ENCODE assay signal across 1 cellular context in the genomic region with DNA sequence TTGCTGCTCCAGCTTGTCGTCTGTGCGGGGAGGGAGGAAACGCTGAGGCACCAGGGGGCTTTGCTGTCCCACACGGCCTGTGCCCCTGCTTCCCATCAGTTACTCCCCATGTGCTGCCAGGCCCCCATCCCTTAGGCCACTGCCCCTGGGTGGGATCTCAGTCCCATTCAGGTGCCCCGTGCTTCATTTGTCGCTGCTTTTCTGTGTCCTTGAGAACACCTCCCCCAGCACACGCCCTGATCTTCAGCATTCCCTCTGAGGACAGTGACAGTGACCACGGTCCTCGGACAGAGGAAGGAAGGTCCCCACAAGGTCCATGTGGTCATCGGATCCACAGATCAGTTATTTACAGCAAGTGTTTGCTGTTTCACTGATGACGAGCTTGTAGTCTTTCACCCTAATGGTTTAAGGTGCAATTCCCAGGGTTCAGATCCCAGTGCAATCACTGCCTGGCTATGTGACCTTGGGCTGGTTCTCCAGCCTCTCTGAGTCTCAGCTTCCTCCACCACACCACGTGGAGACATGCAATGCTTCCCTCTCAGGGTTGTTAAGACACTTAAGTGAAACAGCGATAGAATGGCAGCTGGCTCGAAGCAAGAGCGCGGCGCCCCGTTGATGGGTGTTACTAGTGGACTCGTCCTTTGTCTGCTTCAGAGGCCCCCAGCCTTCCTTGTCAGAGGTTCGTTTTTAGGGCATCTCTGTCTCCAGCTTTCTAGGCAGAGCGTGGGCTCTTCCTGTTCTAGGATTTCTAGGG.
A peak's percentile ranks its signal among the peaks of the same experiment; 100 is the strongest.
TF ChIP-seq lines count a peak whose summit lies in the region.

No MANE protein-coding gene starts in this region.

TF ChIP-seq in HepG2, 621 proteins besides CTCF, POLR2A, EP300 and RAD21 (continued from another document and continues in another):
- TF ChIP-seq, protein P1, sequence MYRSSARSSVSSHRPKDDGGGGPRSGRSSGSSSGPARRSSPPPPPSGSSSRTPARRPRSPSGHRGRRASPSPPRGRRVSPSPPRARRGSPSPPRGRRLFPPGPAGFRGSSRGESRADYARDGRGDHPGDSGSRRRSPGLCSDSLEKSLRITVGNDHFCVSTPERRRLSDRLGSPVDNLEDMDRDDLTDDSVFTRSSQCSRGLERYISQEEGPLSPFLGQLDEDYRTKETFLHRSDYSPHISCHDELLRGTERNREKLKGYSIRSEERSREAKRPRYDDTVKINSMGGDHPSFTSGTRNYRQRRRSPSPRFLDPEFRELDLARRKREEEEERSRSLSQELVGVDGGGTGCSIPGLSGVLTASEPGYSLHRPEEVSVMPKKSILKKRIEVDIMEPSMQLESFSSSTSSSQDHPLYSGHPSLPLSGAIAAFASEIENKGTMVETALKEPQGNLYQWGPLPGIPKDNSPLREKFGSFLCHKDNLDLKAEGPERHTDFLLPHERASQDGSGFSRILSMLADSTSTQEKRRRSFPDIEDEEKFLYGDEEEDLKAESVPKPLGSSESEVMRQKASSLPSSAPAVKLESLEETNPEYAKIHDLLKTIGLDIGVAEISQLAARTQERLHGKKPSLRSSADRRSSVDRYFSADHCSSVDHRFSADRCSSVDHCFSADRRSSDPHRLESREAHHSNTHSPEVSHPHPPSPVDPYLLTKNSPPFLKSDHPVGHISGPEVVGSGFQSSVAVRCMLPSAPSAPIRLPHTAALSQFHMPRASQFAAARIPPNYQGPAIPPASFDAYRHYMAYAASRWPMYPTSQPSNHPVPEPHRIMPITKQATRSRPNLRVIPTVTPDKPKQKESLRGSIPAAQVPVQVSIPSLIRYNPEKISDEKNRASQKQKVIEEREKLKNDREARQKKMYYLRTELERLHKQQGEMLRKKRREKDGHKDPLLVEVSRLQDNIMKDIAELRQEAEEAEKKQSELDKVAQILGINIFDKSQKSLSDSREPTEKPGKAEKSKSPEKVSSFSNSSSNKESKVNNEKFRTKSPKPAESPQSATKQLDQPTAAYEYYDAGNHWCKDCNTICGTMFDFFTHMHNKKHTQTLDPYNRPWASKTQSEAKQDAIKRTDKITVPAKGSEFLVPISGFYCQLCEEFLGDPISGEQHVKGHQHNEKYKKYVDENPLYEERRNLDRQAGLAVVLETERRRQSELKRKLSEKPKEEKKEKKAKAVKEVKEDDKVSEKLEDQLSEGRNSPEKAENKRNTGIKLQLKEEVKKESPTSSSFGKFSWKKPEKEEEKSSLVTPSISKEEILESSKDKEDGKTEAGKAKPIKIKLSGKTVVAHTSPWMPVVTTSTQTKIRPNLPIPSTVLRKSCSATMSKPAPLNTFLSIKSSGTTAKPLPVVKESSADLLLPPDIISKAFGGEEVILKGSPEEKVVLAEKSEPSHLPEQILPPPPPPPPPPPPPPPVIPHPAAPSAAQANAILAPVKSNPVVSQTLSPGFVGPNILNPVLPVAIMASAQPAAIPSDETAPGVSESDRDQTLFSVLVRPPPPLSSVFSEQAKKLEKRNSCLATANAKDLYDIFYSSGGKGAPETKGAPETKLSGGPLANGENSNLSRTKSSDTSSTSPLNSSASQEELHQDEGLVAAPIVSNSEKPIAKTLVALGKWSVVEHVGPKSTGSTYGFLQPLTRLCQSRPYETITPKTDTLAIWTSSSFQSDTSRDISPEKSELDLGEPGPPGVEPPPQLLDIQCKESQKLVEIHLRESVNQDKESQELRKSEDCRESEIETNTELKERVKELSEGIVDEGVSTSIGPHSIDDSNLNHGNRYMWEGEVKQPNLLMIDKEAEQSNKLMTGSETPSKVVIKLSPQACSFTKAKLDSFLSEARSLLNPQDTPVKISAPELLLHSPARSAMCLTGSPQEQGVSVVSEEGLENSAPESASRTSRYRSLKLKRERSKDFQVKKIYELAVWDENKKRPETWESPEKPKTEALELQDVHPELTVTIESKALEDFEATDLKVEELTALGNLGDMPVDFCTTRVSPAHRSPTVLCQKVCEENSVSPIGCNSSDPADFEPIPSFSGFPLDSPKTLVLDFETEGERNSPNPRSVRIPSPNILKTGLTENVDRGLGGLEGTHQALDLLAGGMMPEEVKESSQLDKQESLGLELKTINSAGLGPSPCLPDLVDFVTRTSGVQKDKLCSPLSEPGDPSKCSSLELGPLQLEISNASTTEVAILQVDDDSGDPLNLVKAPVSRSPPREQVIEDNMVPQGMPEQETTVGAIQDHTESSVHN (CRISPR knock-in tag; IDR thresholded peaks at IDR 0.05): no peak
- TF ChIP-seq ZNF337 (CRISPR knock-in tag; IDR thresholded peaks at IDR 0.05; ENCODE audit: borderline replicate concordance, low read depth): no peak
- TF ChIP-seq CBFB (CRISPR knock-in tag; IDR thresholded peaks at IDR 0.05): no peak
- no peak for TF ChIP-seq CBX2 (IDR thresholded peaks at IDR 0.05; ENCODE audit: low read depth, low read length)
- TF ChIP-seq CBX2 (CRISPR knock-in tag; IDR thresholded peaks at IDR 0.05; ENCODE audit: low read depth): no peak
- no peak for TF ChIP-seq ZNF549 (CRISPR knock-in tag; IDR thresholded peaks at IDR 0.05)
- no peak for TF ChIP-seq NR2C2 (CRISPR knock-in tag; IDR thresholded peaks at IDR 0.05; ENCODE audit: borderline replicate concordance)
- no peak for TF ChIP-seq ZBTB1 (CRISPR knock-in tag; IDR thresholded peaks at IDR 0.05; ENCODE audit: borderline replicate concordance)
- TF ChIP-seq ZKSCAN8 (CRISPR knock-in tag; IDR thresholded peaks at IDR 0.05; ENCODE audit: borderline replicate concordance): no peak
- no peak for TF ChIP-seq RFX1 (IDR thresholded peaks at IDR 0.05)
- no peak for TF ChIP-seq ZNF460 (CRISPR knock-in tag; IDR thresholded peaks at IDR 0.05; ENCODE audit: borderline replicate concordance)
- TF ChIP-seq ZSCAN31 (CRISPR knock-in tag; IDR thresholded peaks at IDR 0.05; ENCODE audit: low read depth): no peak
- no peak for TF ChIP-seq SAFB2 (CRISPR knock-in tag; IDR thresholded peaks at IDR 0.05; ENCODE audit: borderline replicate concordance, low read depth)
- no peak for TF ChIP-seq SMAD1 (CRISPR knock-in tag; IDR thresholded peaks at IDR 0.05; ENCODE audit: borderline replicate concordance, low read depth)
- TF ChIP-seq, protein P2, sequence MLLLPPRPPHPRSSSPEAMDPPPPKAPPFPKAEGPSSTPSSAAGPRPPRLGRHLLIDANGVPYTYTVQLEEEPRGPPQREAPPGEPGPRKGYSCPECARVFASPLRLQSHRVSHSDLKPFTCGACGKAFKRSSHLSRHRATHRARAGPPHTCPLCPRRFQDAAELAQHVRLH (CRISPR knock-in tag; IDR thresholded peaks at IDR 0.05; ENCODE audit: borderline replicate concordance, low read depth): no peak
- TF ChIP-seq PHF20 (CRISPR knock-in tag; IDR thresholded peaks at IDR 0.05): no peak
- no peak for TF ChIP-seq MZF1 (CRISPR knock-in tag; IDR thresholded peaks at IDR 0.05; ENCODE audit: borderline replicate concordance)
- TF ChIP-seq ZNF501 (CRISPR knock-in tag; IDR thresholded peaks at IDR 0.05): 0 out of 2 replicates have a peak, but pooled peaks have one; percentile 30
- TF ChIP-seq ZNF530 (CRISPR knock-in tag; IDR thresholded peaks at IDR 0.05; ENCODE audit: low read depth): no peak
- no peak for TF ChIP-seq ZNF761 (CRISPR knock-in tag; conservative IDR thresholded peaks at IDR 0.05)
- peak; percentile 30; the same call in 1 of the 2 replicates for TF ChIP-seq ZMYM3 (CRISPR knock-in tag; IDR thresholded peaks at IDR 0.05)
- TF ChIP-seq ZNF382 (CRISPR knock-in tag; IDR thresholded peaks at IDR 0.05; ENCODE audit: borderline replicate concordance): no peak
- TF ChIP-seq, protein P3, sequence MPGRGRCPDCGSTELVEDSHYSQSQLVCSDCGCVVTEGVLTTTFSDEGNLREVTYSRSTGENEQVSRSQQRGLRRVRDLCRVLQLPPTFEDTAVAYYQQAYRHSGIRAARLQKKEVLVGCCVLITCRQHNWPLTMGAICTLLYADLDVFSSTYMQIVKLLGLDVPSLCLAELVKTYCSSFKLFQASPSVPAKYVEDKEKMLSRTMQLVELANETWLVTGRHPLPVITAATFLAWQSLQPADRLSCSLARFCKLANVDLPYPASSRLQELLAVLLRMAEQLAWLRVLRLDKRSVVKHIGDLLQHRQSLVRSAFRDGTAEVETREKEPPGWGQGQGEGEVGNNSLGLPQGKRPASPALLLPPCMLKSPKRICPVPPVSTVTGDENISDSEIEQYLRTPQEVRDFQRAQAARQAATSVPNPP (CRISPR knock-in tag; IDR thresholded peaks at IDR 0.05): no peak
- no peak for TF ChIP-seq KDM5B (CRISPR knock-in tag; IDR thresholded peaks at IDR 0.05; ENCODE audit: borderline replicate concordance)
- TF ChIP-seq FOXM1 (CRISPR knock-in tag; IDR thresholded peaks at IDR 0.05): no peak
- TF ChIP-seq, protein P4, sequence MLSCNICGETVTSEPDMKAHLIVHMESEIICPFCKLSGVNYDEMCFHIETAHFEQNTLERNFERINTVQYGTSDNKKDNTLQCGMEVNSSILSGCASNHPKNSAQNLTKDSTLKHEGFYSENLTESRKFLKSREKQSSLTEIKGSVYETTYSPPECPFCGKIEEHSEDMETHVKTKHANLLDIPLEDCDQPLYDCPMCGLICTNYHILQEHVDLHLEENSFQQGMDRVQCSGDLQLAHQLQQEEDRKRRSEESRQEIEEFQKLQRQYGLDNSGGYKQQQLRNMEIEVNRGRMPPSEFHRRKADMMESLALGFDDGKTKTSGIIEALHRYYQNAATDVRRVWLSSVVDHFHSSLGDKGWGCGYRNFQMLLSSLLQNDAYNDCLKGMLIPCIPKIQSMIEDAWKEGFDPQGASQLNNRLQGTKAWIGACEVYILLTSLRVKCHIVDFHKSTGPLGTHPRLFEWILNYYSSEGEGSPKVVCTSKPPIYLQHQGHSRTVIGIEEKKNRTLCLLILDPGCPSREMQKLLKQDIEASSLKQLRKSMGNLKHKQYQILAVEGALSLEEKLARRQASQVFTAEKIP (CRISPR knock-in tag; IDR thresholded peaks at IDR 0.05; ENCODE audit: borderline replicate concordance): no peak
- no peak for TF ChIP-seq ZNF616 (CRISPR knock-in tag; IDR thresholded peaks at IDR 0.05; ENCODE audit: low read depth)
- TF ChIP-seq SKI (IDR thresholded peaks at IDR 0.05; ENCODE audit: partially characterized antibody): peak; percentile 24
- no peak for TF ChIP-seq U2AF1 (optimal IDR thresholded peaks at IDR 0.05; ENCODE audit: low read depth, low read length)
- no peak for TF ChIP-seq ZNF331 (CRISPR knock-in tag; IDR thresholded peaks at IDR 0.05)
- TF ChIP-seq STAT5B (CRISPR knock-in tag; IDR thresholded peaks at IDR 0.05): no peak
- TF ChIP-seq, protein P5, sequence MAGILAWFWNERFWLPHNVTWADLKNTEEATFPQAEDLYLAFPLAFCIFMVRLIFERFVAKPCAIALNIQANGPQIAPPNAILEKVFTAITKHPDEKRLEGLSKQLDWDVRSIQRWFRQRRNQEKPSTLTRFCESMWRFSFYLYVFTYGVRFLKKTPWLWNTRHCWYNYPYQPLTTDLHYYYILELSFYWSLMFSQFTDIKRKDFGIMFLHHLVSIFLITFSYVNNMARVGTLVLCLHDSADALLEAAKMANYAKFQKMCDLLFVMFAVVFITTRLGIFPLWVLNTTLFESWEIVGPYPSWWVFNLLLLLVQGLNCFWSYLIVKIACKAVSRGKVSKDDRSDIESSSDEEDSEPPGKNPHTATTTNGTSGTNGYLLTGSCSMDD (CRISPR knock-in tag; IDR thresholded peaks at IDR 0.05): no peak
- TF ChIP-seq ZNF839 (CRISPR knock-in tag; IDR thresholded peaks at IDR 0.05; ENCODE audit: borderline replicate concordance): no peak
- 0 out of 2 replicates have a peak, but pooled peaks have one; percentile 37 for TF ChIP-seq ZNF713 (CRISPR knock-in tag; IDR thresholded peaks at IDR 0.05)
- TF ChIP-seq, protein P6, sequence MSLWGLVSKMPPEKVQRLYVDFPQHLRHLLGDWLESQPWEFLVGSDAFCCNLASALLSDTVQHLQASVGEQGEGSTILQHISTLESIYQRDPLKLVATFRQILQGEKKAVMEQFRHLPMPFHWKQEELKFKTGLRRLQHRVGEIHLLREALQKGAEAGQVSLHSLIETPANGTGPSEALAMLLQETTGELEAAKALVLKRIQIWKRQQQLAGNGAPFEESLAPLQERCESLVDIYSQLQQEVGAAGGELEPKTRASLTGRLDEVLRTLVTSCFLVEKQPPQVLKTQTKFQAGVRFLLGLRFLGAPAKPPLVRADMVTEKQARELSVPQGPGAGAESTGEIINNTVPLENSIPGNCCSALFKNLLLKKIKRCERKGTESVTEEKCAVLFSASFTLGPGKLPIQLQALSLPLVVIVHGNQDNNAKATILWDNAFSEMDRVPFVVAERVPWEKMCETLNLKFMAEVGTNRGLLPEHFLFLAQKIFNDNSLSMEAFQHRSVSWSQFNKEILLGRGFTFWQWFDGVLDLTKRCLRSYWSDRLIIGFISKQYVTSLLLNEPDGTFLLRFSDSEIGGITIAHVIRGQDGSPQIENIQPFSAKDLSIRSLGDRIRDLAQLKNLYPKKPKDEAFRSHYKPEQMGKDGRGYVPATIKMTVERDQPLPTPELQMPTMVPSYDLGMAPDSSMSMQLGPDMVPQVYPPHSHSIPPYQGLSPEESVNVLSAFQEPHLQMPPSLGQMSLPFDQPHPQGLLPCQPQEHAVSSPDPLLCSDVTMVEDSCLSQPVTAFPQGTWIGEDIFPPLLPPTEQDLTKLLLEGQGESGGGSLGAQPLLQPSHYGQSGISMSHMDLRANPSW (CRISPR knock-in tag; IDR thresholded peaks at IDR 0.05; ENCODE audit: borderline replicate concordance): no peak
- no peak for TF ChIP-seq KDM3A (CRISPR knock-in tag; IDR thresholded peaks at IDR 0.05; ENCODE audit: low read depth)
- peak; percentile 34; the same call in 1 of the 2 replicates for TF ChIP-seq FOXK1 (CRISPR knock-in tag; IDR thresholded peaks at IDR 0.05; ENCODE audit: borderline replicate concordance, low read depth)
- TF ChIP-seq PAF1 (CRISPR knock-in tag; IDR thresholded peaks at IDR 0.05): no peak
- TF ChIP-seq ETV6 (CRISPR knock-in tag; conservative IDR thresholded peaks at IDR 0.05): no peak
